ENCODE assay signal across 18 cellular contexts in genomic region chr2:147855977-147856376, GRCh38. TPM values are rescaled to one million over a fixed set of nuclear protein-coding genes. Genes with fewer than 3 reads are reported as not detected.
DNase-seq lines count a peak whose midpoint lies in the region; ATAC-seq and TF ChIP-seq lines count a peak whose summit lies in the region.
"Had no signal": no experiment of that assay in that cellular context is flagged by ENCODE, and none has a peak within 500 bp of the region (broad histone marks: within the 10 kb centered on the region; RNA-seq: fewer than 3 reads in every experiment).

No MANE protein-coding gene starts in this region.

- H3K4me1 ChIP-seq in left ventricle myocardium inferior (peaks cover 68% of the 10 kb centered on the region), heart right ventricle (peaks cover 0 to 67% (median 37%) of the 10 kb centered on the region in 9 donors), PC-9 (replicated peaks; ENCODE audit: insufficient read depth) (no peaks in the 10 kb centered on the region)
- H3K4me1 ChIP-seq: BE2C, HAP-1 had no signal

- H2AFZ ChIP-seq in PC-9 = no peak overlapping the region
- H2AFZ ChIP-seq: GM23248 had no signal

- BruUV-seq in PC-9 (replicated peaks; lab: Mats Ljungman, UMichigan) = no TSS peak

- no peaks in the 10 kb centered on the region for H3K9me3 Mint-ChIP-seq in neural crest cell

- intact Hi-C loops in left ventricle myocardium inferior (cut with micrococcal nuclease) (no loop called here), heart right ventricle (cut with DNase I) (loop anchor here in 2 of 10 donors (5.0 to 10.0 kb wide), 2 partner anchors 36 to 49 kb away; no protein-coding TSS in a partner anchor), PC-9 (cut with micrococcal nuclease; ENCODE audit: unreplicated experiment) (no loop called here), posterior vena cava (cut with DNase I) (no loop called here)

- peaks cover 2% of the 10 kb centered on the region for H3K36me3 Mint-ChIP-seq in neural crest cell (ENCODE audit: low read depth)
- H3K36me3 Mint-ChIP-seq: CD4-positive, CD25-positive, alpha-beta regulatory T cell had no signal

- H3K4me3 ChIP-seq in left ventricle myocardium inferior = no peak overlapping the region
- no peak overlapping the region for H3K4me3 ChIP-seq in heart right ventricle
- no peak overlapping the region for H3K4me3 ChIP-seq in PC-9
- H3K4me3 ChIP-seq: GM23248, HAP-1 had no signal

- H3K9me3 ChIP-seq in left ventricle myocardium inferior (replicated peaks) (no peaks in the 10 kb centered on the region), heart right ventricle (no peaks in the 10 kb centered on the region), PC-9 (ENCODE audit: insufficient read depth, low read depth) (no peaks in the 10 kb centered on the region)
- H3K9me3 ChIP-seq: BE2C, HAP-1 had no signal

- no peak for ATAC-seq in heart right ventricle

- H3K27me3 ChIP-seq in left ventricle myocardium inferior (ENCODE audit: low read depth) (no peaks in the 10 kb centered on the region), heart right ventricle (no peaks in the 10 kb centered on the region), PC-9 (ENCODE audit: insufficient read depth, low read depth) (no peaks in the 10 kb centered on the region)
- H3K27me3 ChIP-seq: BE2C had no signal

- H4K20me1 ChIP-seq in PC-9 (ENCODE audit: insufficient read depth) = no peaks in the 10 kb centered on the region

- H3K27ac ChIP-seq in left ventricle myocardium inferior (replicated peaks) (no peak overlapping the region), heart right ventricle (no peak overlapping the region), caudate nucleus (ENCODE audit: low read depth, low read length) (no peak overlapping the region), PC-9 (no peak overlapping the region)
- H3K27ac ChIP-seq: GM23248 had no signal

- no peaks in the 10 kb centered on the region for H3K27me3 Mint-ChIP-seq in neural crest cell (ENCODE audit: low read depth)

- POLR2A ChIA-PET in PC-9 (lab: Charles Lee; ENCODE audit: unreplicated experiment) = no interaction called here

- CTCF ChIA-PET in PC-9 (lab: Charles Lee) = no interaction called here

- peaks cover 64% of the 10 kb centered on the region for H3K79me2 ChIP-seq in PC-9 (ENCODE audit: low read depth)

- no peak overlapping the region for H3K4me2 ChIP-seq in PC-9

- H3K9me2 ChIP-seq in PC-9 (ENCODE audit: insufficient read depth) = no peaks in the 10 kb centered on the region

- H3K4me3 Mint-ChIP-seq in neural crest cell = no peak overlapping the region
- H3K4me3 Mint-ChIP-seq: CD4-positive, CD25-positive, alpha-beta regulatory T cell; CD8-positive, alpha-beta memory T cell had no signal

- TF ChIP-seq CTCF in left ventricle myocardium inferior (IDR thresholded peaks at IDR 0.05; ENCODE audit: borderline replicate concordance) = peak; percentile 16
- no peak for TF ChIP-seq CTCF in heart right ventricle (IDR thresholded peaks at IDR 0.05)
- peak; percentile 27 for TF ChIP-seq CTCF in neural crest cell (conservative IDR thresholded peaks at IDR 0.05)
- no peak for TF ChIP-seq CTCF in PC-9 (conservative IDR thresholded peaks at IDR 0.05)

- DNase-seq in left ventricle myocardium inferior (no peak), heart right ventricle (no peak), astrocyte of the hippocampus (ENCODE audit: low read depth, low spot score) (peak; percentile 21), neural crest cell (ENCODE audit: low read depth, low spot score) (no peak), caudate nucleus (lab: John Stamatoyannopoulos, UW) (no peak), PC-9 (no peak), posterior vena cava (ENCODE audit: low spot score) (no peak)
- DNase-seq: ACHN; BE2C; C1 segment of cervical spinal cord; CD4-positive, CD25-positive, alpha-beta regulatory T cell; CD8-positive, alpha-beta memory T cell; COR-L47; DMS153; DMS79; GDM1; GM23248 had no signal

- peaks cover 36% of the 10 kb centered on the region for H3K4me1 Mint-ChIP-seq in neural crest cell

- H3K27ac Mint-ChIP-seq in neural crest cell (ENCODE audit: unreplicated experiment) = no peak overlapping the region
- H3K27ac Mint-ChIP-seq: CD4-positive, CD25-positive, alpha-beta regulatory T cell; CD8-positive, alpha-beta memory T cell had no signal

- H3K36me3 ChIP-seq in left ventricle myocardium inferior = no peaks in the 10 kb centered on the region
- H3K36me3 ChIP-seq in heart right ventricle = no peaks in the 10 kb centered on the region
- H3K36me3 ChIP-seq in PC-9 (ENCODE audit: low read depth) = no peaks in the 10 kb centered on the region
- H3K36me3 ChIP-seq: BE2C, HAP-1 had no signal

- H3F3A ChIP-seq in PC-9 (ENCODE audit: insufficient read depth, low read depth) = no peaks in the 10 kb centered on the region

RNA-seq across cellular contexts. Expression of gene ACVR2A, which starts 11.1 kb away (rescaled TPM):
- total RNA-seq in left ventricle myocardium inferior = 11.1 TPM
- 10 to 100 TPM in 9 of 10 donors, 1 to 10 TPM in 1; 9.2 to 14.4 (median 11.4) TPM for total RNA-seq in heart right ventricle
- polyA plus RNA-seq in heart right ventricle = 1 to 10 TPM; 2.7 to 5.6 TPM
- total RNA-seq in neural crest cell = 25.4 and 26.8 TPM in 2 replicates
- total RNA-seq in PC-9 (2021) = 10.2 and 10.3 TPM in 2 replicates
- total RNA-seq in posterior vena cava = 10 to 100 TPM; 19.3 to 20.5 TPM

Comparison
In these comparisons a context has a peak if more than half of its experiments do, and no peak if none do; other contexts are left out.
1. CTCF ChIP-seq: peak in left ventricle myocardium inferior (single experiment) and neural crest cell (single experiment); none in heart right ventricle (0 of 9) and PC-9 (single experiment).